Comparison of ENCODE assay signal across 9 cellular contexts in genomic region chr4:70183168-70183939, GRCh38. TPM values are rescaled to one million over a fixed set of nuclear protein-coding genes. Genes with fewer than 3 reads are reported as not detected.
DNase-seq lines count a peak whose midpoint lies in the region; ATAC-seq and TF ChIP-seq lines count a peak whose summit lies in the region.
"Had no signal": no experiment of that assay in that cellular context is flagged by ENCODE, and none has a peak within 500 bp of the region (broad histone marks: within the 10 kb centered on the region; RNA-seq: fewer than 3 reads in every experiment).

No MANE protein-coding gene starts in this region.

- H3K36me3 Mint-ChIP-seq in neural crest cell (ENCODE audit: low read depth): no peaks in the 10 kb centered on the region

- H3K4me3 ChIP-seq in uterus: no peak overlapping the region

- no peak for TF ChIP-seq POLR2A in uterus (IDR thresholded peaks at IDR 0.05)

- H3K4me1 Mint-ChIP-seq in neural crest cell: peaks cover 8% of the 10 kb centered on the region
- H3K4me1 Mint-ChIP-seq: activated B cell treated with CpG ODN at 0.5 μM for 24 hours had no signal

- no peaks in the 10 kb centered on the region for H3K4me1 ChIP-seq in uterus

- no peak overlapping the region for H3K27ac Mint-ChIP-seq in neural crest cell (ENCODE audit: unreplicated experiment)
- H3K27ac Mint-ChIP-seq: activated B cell treated with CpG ODN at 0.5 μM for 24 hours had no signal

- intact Hi-C loops in uterus (cut with DNase I; ENCODE audit: low total_unique reads): no loop called here

- ATAC-seq in GM18508 (IDR thresholded peaks at IDR 0.05; ENCODE audit: insufficient read depth, unreplicated experiment) (peak; percentile 68), HG03045 (IDR thresholded peaks at IDR 0.05; ENCODE audit: unreplicated experiment) (peak; percentile 55)

- peaks cover 1% of the 10 kb centered on the region for H3K27me3 Mint-ChIP-seq in neural crest cell (ENCODE audit: low read depth)
- H3K27me3 Mint-ChIP-seq: activated B cell treated with CpG ODN at 0.5 μM for 24 hours had no signal

- H3K27me3 ChIP-seq in uterus: no peaks in the 10 kb centered on the region

- no peak overlapping the region for H3K27ac ChIP-seq in uterus

- H3K4me3 Mint-ChIP-seq in neural crest cell: no peak overlapping the region
- H3K4me3 Mint-ChIP-seq: activated B cell treated with CpG ODN at 0.5 μM for 24 hours had no signal

- H3K36me3 ChIP-seq in uterus: no peaks in the 10 kb centered on the region

- no peaks in the 10 kb centered on the region for H3K9me3 Mint-ChIP-seq in neural crest cell
- H3K9me3 Mint-ChIP-seq: activated B cell treated with CpG ODN at 0.5 μM for 24 hours had no signal

- no peaks in the 10 kb centered on the region for H3K9me3 ChIP-seq in uterus

- peak; percentile 45 for DNase-seq in CD1c-positive myeloid dendritic cell (ENCODE audit: extremely low spot score)
- peak; percentile 10 for DNase-seq in NCI-H526 treated with DMSO at 0.1 percent for 48 hours (lab: John Stamatoyannopoulos, UW)
- DNase-seq in cerebellar cortex (ENCODE audit: low spot score): peak; percentile 19
- DNase-seq in neural crest cell (ENCODE audit: low read depth, low spot score): peak; percentile 34
- DNase-seq in DMS153 (lab: John Stamatoyannopoulos, UW): no peak
- no peak for DNase-seq in uterus
- DNase-seq: activated B cell treated with CpG ODN at 0.5 μM for 24 hours had no signal

- TF ChIP-seq CTCF in neural crest cell (conservative IDR thresholded peaks at IDR 0.05) (peak; percentile 87), uterus (IDR thresholded peaks at IDR 0.05) (no peak)

RNA-seq across cellular contexts. Expression of gene ODAM, which starts 12.2 kb away (rescaled TPM):
- not detected in 2 replicates for total RNA-seq in neural crest cell
- under 1 TPM in 1 of 4 donors, not detected in 3; 0.35 TPM for total RNA-seq in uterus
- total RNA-seq: activated B cell treated with CpG ODN at 0.5 μM for 24 hours had no signal

RNA-seq across cellular contexts. Expression of gene PRR27, which starts 29.3 kb away (rescaled TPM):
- total RNA-seq in neural crest cell: not detected in 2 replicates
- not detected for total RNA-seq in uterus
- total RNA-seq: activated B cell treated with CpG ODN at 0.5 μM for 24 hours had no signal

RNA-seq across cellular contexts. Expression of gene FDCSP, which starts 42.6 kb away (rescaled TPM):
- total RNA-seq in neural crest cell (not detected in 2 replicates), uterus (not detected)
- total RNA-seq: activated B cell treated with CpG ODN at 0.5 μM for 24 hours had no signal

RNA-seq across cellular contexts. Expression of gene CSN3, which starts 59.0 kb away (rescaled TPM):
- not detected in 2 replicates for total RNA-seq in neural crest cell
- not detected for total RNA-seq in uterus
- total RNA-seq: activated B cell treated with CpG ODN at 0.5 μM for 24 hours had no signal

Comparison
In these comparisons a context has a peak if more than half of its experiments do, and no peak if none do; other contexts are left out.
1. DNase-seq: peak in CD1c-positive myeloid dendritic cell (single experiment), NCI-H526 treated with DMSO at 0.1 percent for 48 hours (single experiment), cerebellar cortex (single experiment) and neural crest cell (single experiment); none in DMS153 (single experiment) and uterus (0 of 2).